14 cellular contexts compared by ENCODE assay signal in genomic region chr11:67466367-67466766, GRCh38. TPM values are rescaled to one million over a fixed set of nuclear protein-coding genes. Genes with fewer than 3 reads are reported as not detected.
DNase-seq lines count a peak whose midpoint lies in the region; ATAC-seq and TF ChIP-seq lines count a peak whose summit lies in the region.
"Had no signal": no experiment of that assay in that cellular context is flagged by ENCODE, and none has a peak within 500 bp of the region (broad histone marks: within the 10 kb centered on the region; RNA-seq: fewer than 3 reads in every experiment).

No MANE protein-coding gene starts in this region.

- H3K27me3 ChIP-seq in right cardiac atrium (ENCODE audit: control insufficient read depth, insufficient read depth): no peaks in the 10 kb centered on the region
- H3K27me3 ChIP-seq in heart left ventricle: no peaks in the 10 kb centered on the region
- no peaks in the 10 kb centered on the region for H3K27me3 ChIP-seq in left lung

- H3K4me3 ChIP-seq in right cardiac atrium (ENCODE audit: low read length): no peak overlapping the region
- no peak overlapping the region for H3K4me3 ChIP-seq in heart left ventricle
- no peak overlapping the region for H3K4me3 ChIP-seq in left lung
- H3K4me3 ChIP-seq: mucosa of descending colon had no signal

- ATAC-seq in right cardiac atrium (no peak), heart left ventricle (no peak), GM19452 (IDR thresholded peaks at IDR 0.05; ENCODE audit: unreplicated experiment) (no peak), left lung (no peak)
- ATAC-seq in activated CD8-positive, alpha-beta T cell treated with anti-CD3 and anti-CD28 coated beads, Interleukin-2, amount 10 ng/mL, durations not matched to agents 7 days and 5 days: no peak
- ATAC-seq: mucosa of descending colon; stimulated activated naive CD8-positive, alpha-beta T cell treated with anti-CD3 and anti-CD28 coated beads, Interleukin-15, Interleukin-2, amounts not matched to agents 100 U/mL and 50 U/mL, for 24 hours had no signal

- peak overlapping the region; percentile 55 for H3K27ac Mint-ChIP-seq in activated CD8-positive, alpha-beta T cell treated with anti-CD3 and anti-CD28 coated beads, Interleukin-2, amount 10 ng/mL, durations not matched to agents 7 days and 5 days

- POLR2A ChIA-PET in activated CD8-positive, alpha-beta T cell treated with anti-CD3 and anti-CD28 coated beads, Interleukin-2, amount 10 ng/mL, durations not matched to agents 7 days and 5 days (lab: Charles Lee): interaction anchor here (0.7 to 8.7 kb wide), 5 partner anchors 17 to 183 kb away, joined by 3 to 103 read pairs (median 5); partner anchors contain the start of genes AIP and PTPRCAP

- TF ChIP-seq POLR2A in heart left ventricle (IDR thresholded peaks at IDR 0.05): no peak

- peaks cover 4% of the 10 kb centered on the region for H3K36me3 Mint-ChIP-seq in activated CD8-positive, alpha-beta T cell treated with anti-CD3 and anti-CD28 coated beads, Interleukin-2, amount 10 ng/mL, durations not matched to agents 7 days and 5 days (ENCODE audit: low read depth)

- 76% methylated on average over 5 of the region's 5 CpGs for WGBS in right cardiac atrium
- 76 to 82% (median 81%) methylated on average over 5 of the region's 5 CpGs for WGBS in heart left ventricle, 4 donors

- H3K4me3 Mint-ChIP-seq in activated CD8-positive, alpha-beta T cell treated with anti-CD3 and anti-CD28 coated beads, Interleukin-2, amount 10 ng/mL, durations not matched to agents 7 days and 5 days: no peak overlapping the region

- peaks cover 38% of the 10 kb centered on the region for H3K4me1 Mint-ChIP-seq in activated CD8-positive, alpha-beta T cell treated with anti-CD3 and anti-CD28 coated beads, Interleukin-2, amount 10 ng/mL, durations not matched to agents 7 days and 5 days (ENCODE audit: low read depth)

- DNase-seq in right cardiac atrium (peak; percentile 20 to 72 (median 56)), heart left ventricle (no peak), midbrain (lab: John Stamatoyannopoulos, UW) (peak; percentile 13), left lung (no peak), RKO (ENCODE audit: low spot score) (no peak), NCI-H1092 (lab: John Stamatoyannopoulos, UW) (no peak)
- no peak for DNase-seq in activated CD8-positive, alpha-beta T cell treated with anti-CD3 and anti-CD28 coated beads, Interleukin-2, amount 10 ng/mL, durations not matched to agents 7 days and 5 days
- DNase-seq: mucosa of descending colon; stimulated activated CD4-positive, alpha-beta T cell treated with anti-CD3 and anti-CD28 coated beads, Interleukin-2, amount 100 ng/mL, for 48 hours; stimulated activated naive CD8-positive, alpha-beta T cell treated with anti-CD3 and anti-CD28 coated beads, Interleukin-15, Interleukin-2, amounts not matched to agents 100 U/mL and 50 U/mL, for 24 hours; WERI-Rb-1 had no signal

- H3K4me1 ChIP-seq in right cardiac atrium (ENCODE audit: control insufficient read depth, insufficient read depth, low read length) (peaks cover 3% of the 10 kb centered on the region), heart left ventricle (peaks cover 0 to 48% (median 27%) of the 10 kb centered on the region in 12 donors), left lung (peaks cover 13 to 50% of the 10 kb centered on the region in 2 donors)

- TF ChIP-seq CTCF in heart left ventricle (IDR thresholded peaks at IDR 0.05) (no peak), left lung (IDR thresholded peaks at IDR 0.05) (no peak)

- H3K9me3 ChIP-seq in right cardiac atrium (ENCODE audit: control insufficient read depth, low read length) (no peaks in the 10 kb centered on the region), heart left ventricle (no peaks in the 10 kb centered on the region), left lung (no peaks in the 10 kb centered on the region)
- H3K9me3 ChIP-seq: mucosa of descending colon had no signal

- no peak overlapping the region for H3K27ac ChIP-seq in right cardiac atrium (ENCODE audit: low read length)
- peak overlapping the region in 1 of 12 donors; percentile 6 for H3K27ac ChIP-seq in heart left ventricle
- H3K27ac ChIP-seq in left lung: peak overlapping the region in 1 of 2 donors; percentile 88
- H3K27ac ChIP-seq: WERI-Rb-1 had no signal

- H3K27me3 Mint-ChIP-seq in activated CD8-positive, alpha-beta T cell treated with anti-CD3 and anti-CD28 coated beads, Interleukin-2, amount 10 ng/mL, durations not matched to agents 7 days and 5 days (ENCODE audit: low read depth): no peaks in the 10 kb centered on the region

- CTCF ChIA-PET in activated CD8-positive, alpha-beta T cell treated with anti-CD3 and anti-CD28 coated beads, Interleukin-2, amount 10 ng/mL, durations not matched to agents 7 days and 5 days (lab: Charles Lee): interaction anchor here (2.3 to 3.2 kb wide), 2 partner anchors 39 to 65 kb away, joined by 7 to 13 read pairs; partner anchors contain the start of genes PITPNM1 and PPP1CA

- H3K36me3 ChIP-seq in heart left ventricle: no peaks in the 10 kb centered on the region
- no peaks in the 10 kb centered on the region for H3K36me3 ChIP-seq in left lung
- H3K36me3 ChIP-seq: WERI-Rb-1 had no signal

- no peaks in the 10 kb centered on the region for H3K9me3 Mint-ChIP-seq in activated CD8-positive, alpha-beta T cell treated with anti-CD3 and anti-CD28 coated beads, Interleukin-2, amount 10 ng/mL, durations not matched to agents 7 days and 5 days (ENCODE audit: insufficient read depth)

- intact Hi-C loops in right cardiac atrium (cut with DNase I): loop anchor here in 2 of 4 donors (5.0 to 10.0 kb wide), 2 partner anchors 52 to 64 kb away; partner anchors contain the start of genes CARNS1 (in 1 of the 2), PPP1CA (in 1 of the 2) and TBC1D10C (in 1 of the 2)
- intact Hi-C loops in heart left ventricle (cut with DNase I): loop anchor here in 7 of 10 donors (5.0 to 10.0 kb wide), 3 partner anchors 41 to 64 kb away; partner anchors contain the start of genes PPP1CA (in 7 of the 7), TBC1D10C (in 7 of the 7), CDK2AP2 (in 1 of the 7) and PITPNM1 (in 1 of the 7)
- intact Hi-C loops in left lung (cut with DNase I): no loop called here

RNA-seq across cellular contexts. Expression of gene TMEM134, which starts 2.7 kb away (rescaled TPM):
- 10 to 100 TPM; 61.7 to 78.2 (median 65.4) TPM for total RNA-seq in right cardiac atrium
- polyA plus RNA-seq in right cardiac atrium: 82.3 TPM
- 100 to 1,000 TPM in 2 of 9 donors, 10 to 100 TPM in 7; 67.0 to 146 (median 77.2) TPM for total RNA-seq in heart left ventricle
- polyA plus RNA-seq in heart left ventricle: 10 to 100 TPM; 83.6 to 86.8 TPM
- 10 to 100 TPM; 39.6 to 42.5 TPM for total RNA-seq in activated CD8-positive, alpha-beta T cell treated with anti-CD3 and anti-CD28 coated beads, Interleukin-2, amount 10 ng/mL, durations not matched to agents 7 days and 5 days
- 10 to 100 TPM; 45.9 to 51.8 TPM for total RNA-seq in left lung

RNA-seq across cellular contexts. Expression of gene CABP4, which starts 11.2 kb away (rescaled TPM):
- total RNA-seq in right cardiac atrium: 1 to 10 TPM; 1.1 to 1.8 (median 1.5) TPM
- 0.81 TPM for polyA plus RNA-seq in right cardiac atrium
- total RNA-seq in heart left ventricle: 1 to 10 TPM in 3 of 9 donors, under 1 TPM in 5, not detected in 1; 0.25 to 4.2 (median 0.61) TPM
- under 1 TPM; 0.44 to 0.57 TPM for polyA plus RNA-seq in heart left ventricle
- 1 to 10 TPM; 1.6 to 1.9 TPM for total RNA-seq in activated CD8-positive, alpha-beta T cell treated with anti-CD3 and anti-CD28 coated beads, Interleukin-2, amount 10 ng/mL, durations not matched to agents 7 days and 5 days
- 1 to 10 TPM; 2.0 to 2.7 TPM for total RNA-seq in left lung
- total RNA-seq: fibroblast of lung had no signal
- polyA plus RNA-seq: fibroblast of lung had no signal

RNA-seq across cellular contexts. Expression of gene GPR152, which starts 13.8 kb away (rescaled TPM):
- total RNA-seq in right cardiac atrium (not detected), heart left ventricle (not detected), left lung (not detected)
- polyA plus RNA-seq in right cardiac atrium (not detected), heart left ventricle (not detected)
- total RNA-seq in activated CD8-positive, alpha-beta T cell treated with anti-CD3 and anti-CD28 coated beads, Interleukin-2, amount 10 ng/mL, durations not matched to agents 7 days and 5 days: not detected
- total RNA-seq: fibroblast of lung, LHCN-M2, mucosa of descending colon had no signal
- polyA plus RNA-seq: fibroblast of lung had no signal

RNA-seq across cellular contexts. Expression of gene AIP, which starts 16.5 kb away (rescaled TPM):
- 10 to 100 TPM; 50.8 to 64.5 (median 64.2) TPM for total RNA-seq in right cardiac atrium
- polyA plus RNA-seq in right cardiac atrium: 74.2 TPM
- 10 to 100 TPM; 41.7 to 69.2 (median 53.0) TPM for total RNA-seq in heart left ventricle
- polyA plus RNA-seq in heart left ventricle: 10 to 100 TPM; 73.1 to 96.4 TPM
- total RNA-seq in activated CD8-positive, alpha-beta T cell treated with anti-CD3 and anti-CD28 coated beads, Interleukin-2, amount 10 ng/mL, durations not matched to agents 7 days and 5 days: 100 to 1,000 TPM; 156 to 163 TPM
- 10 to 100 TPM; 61.7 to 68.2 TPM for total RNA-seq in left lung

RNA-seq across cellular contexts. Expression of gene CORO1B, which starts 23.1 kb away (rescaled TPM):
- total RNA-seq in right cardiac atrium (10 to 100 TPM; 23.5 to 38.2 (median 29.6) TPM), heart left ventricle (10 to 100 TPM; 14.6 to 53.3 (median 21.2) TPM), left lung (100 to 1,000 TPM; 111 to 119 TPM)
- polyA plus RNA-seq in right cardiac atrium (20.8 TPM), heart left ventricle (10 to 100 TPM; 17.1 to 37.0 TPM)
- 100 to 1,000 TPM; 157 to 169 TPM for total RNA-seq in activated CD8-positive, alpha-beta T cell treated with anti-CD3 and anti-CD28 coated beads, Interleukin-2, amount 10 ng/mL, durations not matched to agents 7 days and 5 days

Comparison
In these comparisons a context has a peak if more than half of its experiments do, and no peak if none do; other contexts are left out.
1. DNase-seq: peak in right cardiac atrium (3 of 3) and midbrain (single experiment); none in heart left ventricle (0 of 5), activated CD8-positive, alpha-beta T cell treated with anti-CD3 and anti-CD28 coated beads, Interleukin-2, amount 10 ng/mL, durations not matched to agents 7 days and 5 days (single experiment), left lung (0 of 2), RKO (single experiment) and NCI-H1092 (single experiment).
2. intact Hi-C loops: an anchor here in heart left ventricle (5.0 to 10.0 kb wide); none called in left lung.